ENCODE assay signal across 12 cellular contexts in genomic region chr2:106782658-106783057, GRCh38.
"Had no signal": no experiment of that assay in that cellular context is flagged by ENCODE, and none has a peak within 500 bp of the region (broad histone marks: within the 10 kb centered on the region; RNA-seq: fewer than 3 reads in every experiment).

No MANE protein-coding gene starts in this region.

- H3K27me3 ChIP-seq: heart right ventricle had no signal

- DNase-seq: effector memory CD8-positive, alpha-beta T cell; foreskin melanocyte; heart right ventricle; hypothalamus; left cardiac atrium; mesendoderm; naive B cell; nephron progenitor cell; psoas muscle; small intestine; stimulated activated CD4-positive, alpha-beta T cell treated with anti-CD3 and anti-CD28 coated beads, Interleukin-2, amount 100 ng/mL, for 48 hours; stimulated activated naive CD4-positive, alpha-beta T cell treated with Interleukin-2 at 50 U/mL for 16 hours had no signal

- H3K4me3 ChIP-seq: heart right ventricle, psoas muscle had no signal

- ATAC-seq: effector memory CD8-positive, alpha-beta T cell; psoas muscle had no signal

- H3K36me3 ChIP-seq: heart right ventricle had no signal
